Comparison of ENCODE assay signal across 8 cellular contexts in the genomic region with DNA sequence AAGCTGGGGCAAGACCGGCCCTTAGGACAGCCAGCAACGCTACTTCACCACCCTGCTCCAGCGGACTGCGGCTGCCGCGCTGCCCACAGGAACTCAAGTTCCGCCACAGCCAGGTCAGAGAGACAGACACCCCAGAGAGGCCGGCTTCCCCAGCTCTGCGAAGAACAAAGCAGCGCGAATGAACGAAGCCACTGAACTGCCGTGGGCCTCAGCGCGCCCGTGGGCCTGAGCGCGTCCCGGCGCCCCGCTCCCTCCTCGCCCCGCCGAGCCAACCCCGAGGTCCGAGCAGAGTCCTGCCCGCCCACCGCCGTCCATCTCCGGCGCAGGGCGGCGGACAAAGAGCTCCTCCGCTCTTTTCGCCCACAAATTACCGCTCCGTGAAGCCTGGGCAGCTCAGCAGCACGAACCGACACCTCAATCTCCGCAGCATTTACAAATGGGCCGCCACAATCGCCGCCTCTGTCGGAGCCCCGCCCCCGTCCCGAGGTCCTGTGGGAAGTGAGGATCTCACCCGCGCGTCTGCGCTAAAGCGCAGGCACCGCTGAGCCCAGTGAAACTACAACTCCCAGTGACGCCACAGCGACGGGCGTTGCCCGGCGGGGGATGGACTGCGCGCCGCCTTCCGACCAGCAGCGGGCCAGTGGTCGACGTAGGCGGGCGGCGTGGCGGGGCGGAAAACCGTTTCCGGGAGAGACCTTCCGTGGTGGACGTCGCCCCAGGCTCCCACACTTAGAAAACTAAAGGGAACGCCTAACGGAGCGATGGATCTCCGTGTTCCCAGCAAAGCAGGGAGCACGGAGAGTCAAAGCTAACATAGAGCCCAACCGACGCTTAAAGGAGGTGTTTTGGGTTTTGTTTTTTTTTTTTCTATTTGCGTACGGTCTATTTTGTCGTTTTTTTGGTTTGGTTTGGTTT.
DNase-seq lines count a peak whose midpoint lies in the region; ATAC-seq, FAIRE-seq and TF ChIP-seq lines count a peak whose summit lies in the region.

No MANE protein-coding gene starts in this region.

- ATAC-seq in GM19035 (IDR thresholded peaks at IDR 0.05; ENCODE audit: unreplicated experiment), result peak; percentile 89
- ATAC-seq in HG03342 (IDR thresholded peaks at IDR 0.05; ENCODE audit: unreplicated experiment), result peak; percentile 86

- H3K9ac ChIP-seq in keratinocyte (ENCODE audit: control insufficient read depth, extremely low read depth, insufficient read depth, low read length), result peak overlapping the region; percentile 87

- H3K4me1 ChIP-seq in keratinocyte (ENCODE audit: control insufficient read depth, extremely low read depth, insufficient read depth, low read length), result peaks cover 15% of the 10 kb centered on the region

- H4K20me1 ChIP-seq in keratinocyte (ENCODE audit: control insufficient read depth, extremely low read depth, insufficient read depth, low read length), result no peaks in the 10 kb centered on the region

- FAIRE-seq in keratinocyte (lab: Jason Lieb, UNC), result peak; percentile 75

- no peaks in the 10 kb centered on the region for H3K9me3 ChIP-seq in keratinocyte (ENCODE audit: control insufficient read depth, low read depth, low read length)

- no peaks in the 10 kb centered on the region for H3K36me3 ChIP-seq in keratinocyte (ENCODE audit: control insufficient read depth in 2 of 2, extremely low read depth in 1 of 2, insufficient read depth in 2 of 2, low read length in 2 of 2)

- DNase-seq in AG20443 (ENCODE audit: low spot score), result peak; percentile 98
- DNase-seq in NCI-H446 treated with DMSO at 0.1 percent for 48 hours (lab: John Stamatoyannopoulos, UW), result peak; percentile 88
- DNase-seq in activated CD4-positive, CD25-positive, alpha-beta regulatory T cell treated with anti-CD3 and anti-CD28 coated beads, Interleukin-2, amount 50 U/mL, for 72 hours, result peak; percentile 94
- peak; percentile 84 to 89 for DNase-seq in cerebellar nuclear complex (lab: John Stamatoyannopoulos, UW)
- peak; percentile 49 for DNase-seq in keratinocyte (ENCODE audit: low read depth, low spot score)
- peak; percentile 85 to 93 (median 89) for DNase-seq in stimulated activated CD4-positive, alpha-beta T cell treated with anti-CD3 and anti-CD28 coated beads, Interleukin-12 subunit alpha, Interleukin-12 subunit beta, amount 100 ng/mL, for 48 hours (ENCODE audit: low read depth in 2 of 3, low spot score in 1 of 3)

- no peaks in the 10 kb centered on the region for H3K27me3 ChIP-seq in keratinocyte (ENCODE audit: control insufficient read depth, extremely low read depth, insufficient read depth, low read length)

- H3K79me2 ChIP-seq in keratinocyte (ENCODE audit: control insufficient read depth, insufficient read depth, low read length), result peaks cover 41% of the 10 kb centered on the region

- H3K4me2 ChIP-seq in keratinocyte (ENCODE audit: control insufficient read depth, extremely low read depth, insufficient read depth, low read depth, low read length), result peak overlapping the region; percentile 91

- no peaks in the 10 kb centered on the region for H3K9me1 ChIP-seq in keratinocyte (ENCODE audit: control insufficient read depth, extremely low read depth, insufficient read depth, low read length)

- peak overlapping the region; percentile 96 for H2AFZ ChIP-seq in keratinocyte (ENCODE audit: control insufficient read depth, low read length)

- peak overlapping the region; percentile 89 for H3K27ac ChIP-seq in keratinocyte (ENCODE audit: control insufficient read depth, insufficient read depth, low read length)

- peak overlapping the region; percentile 82 to 98 (median 91) for H3K4me3 ChIP-seq in keratinocyte (ENCODE audit: control insufficient read depth in 2 of 3, extremely low read depth in 1 of 3, insufficient read depth in 2 of 3, low read depth in 1 of 3, low read length in 3 of 3)

- no peak for TF ChIP-seq CTCF in keratinocyte (optimal IDR thresholded peaks at IDR 0.05 in 1 of 3, IDR thresholded peaks at IDR 0.05 in 1 of 3, conservative IDR thresholded peaks at IDR 0.05 in 1 of 3; ENCODE audit: extremely low read depth in 1 of 3, insufficient read depth in 2 of 3, low read length in 3 of 3)

- dilution Hi-C loops in keratinocyte (cut with MboI; ENCODE audit: extremely low pct_ligation_motif_present, low sequenced_read_pairs), result no loop called here

Comparison
In these comparisons a context has a peak if more than half of its experiments do, and no peak if none do; other contexts are left out.
1. Peak in every context shown above with its lines: DNase-seq, ATAC-seq, H3K4me3 ChIP-seq and H3K27ac ChIP-seq.